7 cellular contexts compared by ENCODE assay signal in the genomic region with DNA sequence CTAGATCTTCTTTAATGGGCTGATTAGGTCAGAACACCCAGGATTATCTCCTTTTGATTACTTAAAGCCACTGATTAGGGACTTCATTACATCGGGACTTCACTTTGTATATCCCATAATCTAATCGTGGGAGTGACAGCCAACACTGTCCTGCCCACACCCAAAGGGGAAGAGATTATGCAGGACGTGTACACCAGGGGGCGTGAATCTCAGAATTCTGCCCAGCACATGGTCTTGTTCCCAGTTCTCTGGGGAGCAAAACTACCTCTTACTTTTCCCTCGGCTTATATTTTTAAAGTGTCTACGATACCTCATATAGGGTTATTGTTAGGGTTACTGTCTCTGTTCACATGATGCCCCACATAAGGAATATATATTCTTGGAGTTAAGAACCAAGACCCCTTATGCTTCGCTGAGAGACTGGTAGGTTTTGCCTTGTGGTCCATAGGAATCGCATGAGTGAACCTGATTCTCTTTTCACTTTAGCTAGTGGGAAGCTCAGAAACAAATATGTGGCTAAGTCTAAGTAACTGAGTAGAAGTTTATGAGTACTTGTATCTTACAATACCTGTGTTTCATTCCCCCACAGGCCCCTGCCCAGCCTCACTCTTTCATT.
A peak's percentile ranks its signal among the peaks of the same experiment; 100 is the strongest.
DNase-seq lines count a peak whose midpoint lies in the region; TF ChIP-seq lines count a peak whose summit lies in the region.

No MANE protein-coding gene starts in this region.

- H2BK12ac ChIP-seq in mesenchymal stem cell (ENCODE audit: low read length in 2 of 2): no peak overlapping the region

- H3K27me3 ChIP-seq in mesenchymal stem cell (ENCODE audit: control insufficient read depth in 1 of 2, insufficient read depth in 1 of 2, low read length in 2 of 2): no peaks in the 10 kb centered on the region

- no peaks in the 10 kb centered on the region for H3K9me3 Mint-ChIP-seq in activated naive CD4-positive, alpha-beta T cell treated with anti-CD3 and anti-CD28 coated beads, Interleukin-2, amount 10 ng/mL, durations not matched to agents 7 days and 5 days

- H3K4ac ChIP-seq in mesenchymal stem cell (ENCODE audit: low read depth in 1 of 2, low read length in 2 of 2): no peak overlapping the region

- no peak overlapping the region for H4K8ac ChIP-seq in mesenchymal stem cell (ENCODE audit: low read length)

- H2BK120ac ChIP-seq in mesenchymal stem cell (ENCODE audit: low read depth, low read length): no peak overlapping the region

- no peak overlapping the region for H3K18ac ChIP-seq in mesenchymal stem cell (ENCODE audit: low read depth in 1 of 2, low read length in 2 of 2)

- peak; percentile 44 for DNase-seq in GM10266 (ENCODE audit: extremely low spot score)
- no peak for DNase-seq in HFF-Myc (ENCODE audit: extremely low read depth, low read depth)
- peak; percentile 85 for DNase-seq in NCI-H82 treated with DMSO at 0.1 percent for 48 hours (lab: John Stamatoyannopoulos, UW; ENCODE audit: unreplicated experiment)
- peak; percentile 57 for DNase-seq in activated naive CD4-positive, alpha-beta T cell treated with anti-CD3 and anti-CD28 coated beads, Interleukin-2, amount 10 ng/mL, durations not matched to agents 7 days and 5 days
- peak; percentile 43 for DNase-seq in mesenchymal stem cell
- DNase-seq in NCI-H1436 (lab: John Stamatoyannopoulos, UW): no peak
- DNase-seq in NCI-H2227 (lab: John Stamatoyannopoulos, UW; ENCODE audit: unreplicated experiment): no peak

- no peak overlapping the region for H2BK15ac ChIP-seq in mesenchymal stem cell (ENCODE audit: low read depth, poor library complexity, severe bottlenecking)

- no peaks in the 10 kb centered on the region for H3K36me3 ChIP-seq in mesenchymal stem cell (ENCODE audit: control insufficient read depth in 1 of 2, insufficient read depth in 2 of 2, low read depth in 1 of 2, low read length in 2 of 2)

- H4K91ac ChIP-seq in mesenchymal stem cell (ENCODE audit: low read length): no peak overlapping the region

- no peak overlapping the region for H2BK5ac ChIP-seq in mesenchymal stem cell (ENCODE audit: low read depth, low read length, poor library complexity, severe bottlenecking)

- CTCF ChIA-PET in activated naive CD4-positive, alpha-beta T cell treated with anti-CD3 and anti-CD28 coated beads, Interleukin-2, amount 10 ng/mL, durations not matched to agents 7 days and 5 days (lab: Charles Lee): interaction anchor here (1.1 to 10.3 kb wide), 12 partner anchors 12 to 755 kb away, joined by 3 to 167 read pairs (median 17); no protein-coding TSS in a partner anchor

- no peak overlapping the region for H3K4me2 ChIP-seq in mesenchymal stem cell (ENCODE audit: low read length, poor library complexity, severe bottlenecking)

- no peak overlapping the region for H3K9ac ChIP-seq in mesenchymal stem cell (ENCODE audit: low read length)

- no peaks in the 10 kb centered on the region for H3K79me1 ChIP-seq in mesenchymal stem cell (replicated peaks; ENCODE audit: low read length, poor library complexity, severe bottlenecking)

- peaks cover 4% of the 10 kb centered on the region for H3K27me3 Mint-ChIP-seq in activated naive CD4-positive, alpha-beta T cell treated with anti-CD3 and anti-CD28 coated beads, Interleukin-2, amount 10 ng/mL, durations not matched to agents 7 days and 5 days

- no peak overlapping the region for H3K27ac ChIP-seq in mesenchymal stem cell (ENCODE audit: low read length, poor library complexity, severe bottlenecking)

- no peaks in the 10 kb centered on the region for H3K36me3 Mint-ChIP-seq in activated naive CD4-positive, alpha-beta T cell treated with anti-CD3 and anti-CD28 coated beads, Interleukin-2, amount 10 ng/mL, durations not matched to agents 7 days and 5 days

- WGBS in mesenchymal stem cell: 69% methylated on average over 5 of the region's 8 CpGs

- H3K27ac Mint-ChIP-seq in activated naive CD4-positive, alpha-beta T cell treated with anti-CD3 and anti-CD28 coated beads, Interleukin-2, amount 10 ng/mL, durations not matched to agents 7 days and 5 days: no peak overlapping the region

- H3K14ac ChIP-seq in mesenchymal stem cell (ENCODE audit: low read length in 2 of 2): no peak overlapping the region

- no peak overlapping the region for H3K23ac ChIP-seq in mesenchymal stem cell (ENCODE audit: low read length in 2 of 2)

- H2AFZ ChIP-seq in mesenchymal stem cell (ENCODE audit: low read depth, low read length): no peak overlapping the region

- H3K4me3 ChIP-seq in HFF-Myc (replicated peaks; ENCODE audit: low read depth, low read length) (no peak overlapping the region), mesenchymal stem cell (ENCODE audit: insufficient read depth in 1 of 2, low read depth in 1 of 2, low read length in 2 of 2) (no peak overlapping the region)

- peaks cover 17% of the 10 kb centered on the region for H3K4me1 Mint-ChIP-seq in activated naive CD4-positive, alpha-beta T cell treated with anti-CD3 and anti-CD28 coated beads, Interleukin-2, amount 10 ng/mL, durations not matched to agents 7 days and 5 days

- peak; percentile 66 for TF ChIP-seq CTCF in GM10266 (IDR thresholded peaks at IDR 0.05; ENCODE audit: control insufficient read depth, insufficient read depth, low read depth, missing control alignments)
- peak; percentile 39 for TF ChIP-seq CTCF in HFF-Myc (IDR thresholded peaks at IDR 0.05; ENCODE audit: low read depth, low read length, missing control alignments)

- no peaks in the 10 kb centered on the region for H3K9me3 ChIP-seq in mesenchymal stem cell (ENCODE audit: control insufficient read depth, low read length)

- no peak overlapping the region for H2AK5ac ChIP-seq in mesenchymal stem cell (ENCODE audit: low read length, severe bottlenecking)

- H3K4me1 ChIP-seq in mesenchymal stem cell (ENCODE audit: control insufficient read depth, insufficient read depth, low read depth, low read length): peaks cover 2% of the 10 kb centered on the region

- no peak overlapping the region for H3K4me3 Mint-ChIP-seq in activated naive CD4-positive, alpha-beta T cell treated with anti-CD3 and anti-CD28 coated beads, Interleukin-2, amount 10 ng/mL, durations not matched to agents 7 days and 5 days

Comparison
In these comparisons a context has a peak if more than half of its experiments do, and no peak if none do; other contexts are left out.
1. DNase-seq: peak in GM10266 (single experiment), NCI-H82 treated with DMSO at 0.1 percent for 48 hours (single experiment), activated naive CD4-positive, alpha-beta T cell treated with anti-CD3 and anti-CD28 coated beads, Interleukin-2, amount 10 ng/mL, durations not matched to agents 7 days and 5 days (single experiment) and mesenchymal stem cell (single experiment); none in HFF-Myc (single experiment), NCI-H1436 (single experiment) and NCI-H2227 (single experiment).